In the genomic region with DNA sequence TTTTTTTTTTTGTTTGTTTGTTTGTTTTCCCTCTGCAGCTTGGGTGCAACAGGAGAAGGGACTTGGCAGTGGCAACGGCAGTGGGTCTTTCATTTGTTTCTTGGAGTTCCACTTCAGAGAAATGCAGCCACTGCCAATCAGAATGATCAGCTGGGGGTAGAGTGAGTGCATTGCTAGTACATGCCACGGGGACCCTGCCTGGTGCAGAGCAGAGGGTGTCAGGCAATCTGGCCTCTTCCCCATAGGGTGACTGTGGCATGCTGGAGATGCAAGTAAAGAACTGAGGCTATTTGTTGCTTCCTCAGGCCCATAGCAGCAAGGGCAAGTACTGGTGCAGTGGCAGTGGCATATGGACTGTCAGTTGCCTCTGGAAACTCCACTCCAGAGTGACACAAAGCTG, we compare ENCODE assay signal across 34 cellular contexts.
"Had no signal": no experiment of that assay in that cellular context is flagged by ENCODE, and none has a peak within 500 bp of the region (broad histone marks: within the 10 kb centered on the region; RNA-seq: fewer than 3 reads in every experiment).

No MANE protein-coding gene starts in this region.

- H3K27me3 ChIP-seq: MG63 had no signal

- H3K4me3 ChIP-seq: MG63 had no signal

- H3K36me3 ChIP-seq: MG63 had no signal

- DNase-seq: Karpas-422, Kasumi-1, MG63, MM.1S, MV-4-11, NCI-H1048, NCI-H1092, NCI-H1092 treated with DMSO at 0.1 percent for 48 hours, NCI-H1105, NCI-H1105 treated with DMSO at 0.1 percent for 48 hours, NCI-H1417, NCI-H1417 treated with DMSO at 0.1 percent for 48 hours, NCI-H1436, NCI-H1436 treated with DMSO at 0.1 percent for 48 hours, NCI-H146, NCI-H1694, NCI-H1694 treated with DMSO at 0.1 percent for 48 hours, NCI-H187, NCI-H187 treated with DMSO at 0.1 percent for 48 hours, NCI-H1930, NCI-H2029, NCI-H2029 treated with DMSO at 0.1 percent for 48 hours, NCI-H2081, NCI-H2081 treated with DMSO at 0.1 percent for 48 hours, NCI-H2107, NCI-H2171, NCI-H2171 treated with DMSO at 0.1 percent for 48 hours, NCI-H2227 treated with DMSO at 0.1 percent for 48 hours, NCI-H226, NCI-H345, NCI-H446, NCI-H446 treated with DMSO at 0.1 percent for 48 hours, NCI-H510A, NCI-H510A treated with DMSO at 0.1 percent for 48 hours had no signal

- H3K9me3 ChIP-seq: MG63 had no signal
